Comparison of ENCODE assay signal across 31 cellular contexts in genomic region chr3:79204351-79204750, GRCh38.
DNase-seq lines count a peak whose midpoint lies in the region; ATAC-seq, FAIRE-seq and TF ChIP-seq lines count a peak whose summit lies in the region.
"Had no signal": no experiment of that assay in that cellular context is flagged by ENCODE, and none has a peak within 500 bp of the region (broad histone marks: within the 10 kb centered on the region; RNA-seq: fewer than 3 reads in every experiment).

No MANE protein-coding gene starts in this region.

- H2AFZ ChIP-seq in astrocyte (ENCODE audit: low read depth, low read length) = no peak overlapping the region
- H2AFZ ChIP-seq: GM23248 had no signal

- no peaks in the 10 kb centered on the region for H3K36me3 ChIP-seq in astrocyte (ENCODE audit: insufficient read depth, low read length)
- no peaks in the 10 kb centered on the region for H3K36me3 ChIP-seq in breast epithelium
- H3K36me3 ChIP-seq: BLaER1 treated with 17β-estradiol and CSF1 and Interleukin-3, amounts not matched to agents 10 nM and 100 nM had no signal

- no peaks in the 10 kb centered on the region for H3K79me2 ChIP-seq in astrocyte (ENCODE audit: insufficient read depth, low read length)

- FAIRE-seq in astrocyte (lab: Jason Lieb, UNC) = peak; percentile 45
- FAIRE-seq in H54 (lab: Jason Lieb, UNC) = no peak
- FAIRE-seq: GM19239 had no signal

- H3K36me3 Mint-ChIP-seq in astrocyte (ENCODE audit: low read depth, unreplicated experiment) = no peaks in the 10 kb centered on the region
- no peaks in the 10 kb centered on the region for H3K36me3 Mint-ChIP-seq in activated T-cell treated with anti-CD3 and anti-CD28 coated beads, Interleukin-2, amount 50 U/mL, for 4 hours (ENCODE audit: insufficient read depth)
- H3K36me3 Mint-ChIP-seq: CD8-positive, alpha-beta T cell had no signal

- no peaks in the 10 kb centered on the region for H4K20me1 ChIP-seq in astrocyte (ENCODE audit: insufficient read depth, low read length)
- H4K20me1 ChIP-seq: BLaER1 treated with 17β-estradiol and CSF1 and Interleukin-3, amounts not matched to agents 10 nM and 100 nM had no signal

- H3K4me1 Mint-ChIP-seq in astrocyte (ENCODE audit: low read depth, unreplicated experiment) = peaks cover 5% of the 10 kb centered on the region
- no peaks in the 10 kb centered on the region for H3K4me1 Mint-ChIP-seq in activated T-cell treated with anti-CD3 and anti-CD28 coated beads, Interleukin-2, amount 50 U/mL, for 4 hours (ENCODE audit: low read depth)

- H3K9ac ChIP-seq in astrocyte (ENCODE audit: low read length) = no peak overlapping the region
- H3K9ac ChIP-seq: BLaER1 treated with 17β-estradiol and CSF1 and Interleukin-3, amounts not matched to agents 10 nM and 100 nM; GM23248; SK-N-SH had no signal

- TF ChIP-seq POLR2A in breast epithelium (IDR thresholded peaks at IDR 0.05) (no peak), H54 (IDR thresholded peaks at IDR 0.05; ENCODE audit: low read depth, low read length) (no peak)

- H3K4me3 ChIP-seq in astrocyte (ENCODE audit: insufficient read depth, low read depth, low read length) = no peak overlapping the region
- H3K4me3 ChIP-seq in breast epithelium = no peak overlapping the region
- H3K4me3 ChIP-seq: A549; BLaER1 treated with 17β-estradiol and CSF1 and Interleukin-3, amounts not matched to agents 10 nM and 100 nM; GM23248 had no signal

- H3K27me3 Mint-ChIP-seq in astrocyte (ENCODE audit: low read depth, unreplicated experiment) = no peaks in the 10 kb centered on the region
- H3K27me3 Mint-ChIP-seq in activated T-cell treated with anti-CD3 and anti-CD28 coated beads, Interleukin-2, amount 50 U/mL, for 4 hours (ENCODE audit: low read depth) = no peaks in the 10 kb centered on the region

- TF ChIP-seq CTCF in astrocyte (IDR thresholded peaks at IDR 0.05; ENCODE audit: insufficient read depth, low read depth, low read length) (no peak), breast epithelium (IDR thresholded peaks at IDR 0.05) (no peak)

- DNase-seq in M059J (ENCODE audit: low read depth) (peak; percentile 10), astrocyte (ENCODE audit: low read depth) (peak; percentile 29), iris pigment epithelial cell (ENCODE audit: low read depth) (peak; percentile 54), non-pigmented ciliary epithelial cell (ENCODE audit: low read depth) (peak; percentile 72), breast epithelium (ENCODE audit: low spot score in 2 of 2) (no peak), kidney tubule cell (ENCODE audit: low spot score) (no peak), H54 (ENCODE audit: insufficient read length, low spot score) (no peak)
- no peak for DNase-seq in activated T-cell treated with anti-CD3 and anti-CD28 coated beads, Interleukin-2, amount 50 U/mL, for 4 hours
- DNase-seq: AML-193; Caco-2; CD8-positive, alpha-beta T cell; DMS 273 treated with DMSO at 0.1 percent for 48 hours; DMS79; GM23248; H9; IMR-90; KG1; MM.1S; NCI-H1694; NCI-H2029 treated with DMSO at 0.1 percent for 48 hours; NCI-H2171; NCI-H226; NCI-H510A; NCI-H748 treated with DMSO at 0.1 percent for 48 hours; NK-92 treated with Interleukin-12 subunit alpha and Interleukin-12 subunit beta, amount 100 ng/mL, for 24 hours; PC-3; SK-N-SH; SW 1271 had no signal

- ATAC-seq in activated T-cell treated with anti-CD3 and anti-CD28 coated beads, Interleukin-2, amount 50 U/mL, for 4 hours = no peak
- ATAC-seq: A549; CD8-positive, alpha-beta T cell; PC-3 had no signal

- H3K9me3 Mint-ChIP-seq in astrocyte (ENCODE audit: unreplicated experiment) = no peaks in the 10 kb centered on the region
- peaks cover 22% of the 10 kb centered on the region for H3K9me3 Mint-ChIP-seq in activated T-cell treated with anti-CD3 and anti-CD28 coated beads, Interleukin-2, amount 50 U/mL, for 4 hours

- no peaks in the 10 kb centered on the region for H3K27me3 ChIP-seq in astrocyte (ENCODE audit: insufficient read depth, low read length)
- no peaks in the 10 kb centered on the region for H3K27me3 ChIP-seq in breast epithelium
- H3K27me3 ChIP-seq: BLaER1 treated with 17β-estradiol and CSF1 and Interleukin-3, amounts not matched to agents 10 nM and 100 nM had no signal

- no peak overlapping the region for H3K4me2 ChIP-seq in astrocyte (ENCODE audit: low read length)
- H3K4me2 ChIP-seq: A549; BLaER1 treated with 17β-estradiol and CSF1 and Interleukin-3, amounts not matched to agents 10 nM and 100 nM; SK-N-SH had no signal

- no peak overlapping the region for H3K27ac ChIP-seq in astrocyte (ENCODE audit: low read depth, low read length)
- no peak overlapping the region for H3K27ac ChIP-seq in breast epithelium
- H3K27ac ChIP-seq: A549; BLaER1 treated with 17β-estradiol and CSF1 and Interleukin-3, amounts not matched to agents 10 nM and 100 nM; GM23248 had no signal

- no peaks in the 10 kb centered on the region for H3K4me1 ChIP-seq in astrocyte (ENCODE audit: insufficient read depth, low read length)
- no peaks in the 10 kb centered on the region for H3K4me1 ChIP-seq in breast epithelium
- H3K4me1 ChIP-seq: A549; BLaER1 treated with 17β-estradiol and CSF1 and Interleukin-3, amounts not matched to agents 10 nM and 100 nM; Caco-2 had no signal

- no peaks in the 10 kb centered on the region for H3K9me3 ChIP-seq in astrocyte (ENCODE audit: insufficient read depth, low read depth, low read length)
- H3K9me3 ChIP-seq in breast epithelium = no peaks in the 10 kb centered on the region
- H3K9me3 ChIP-seq: A549; BLaER1 treated with 17β-estradiol and CSF1 and Interleukin-3, amounts not matched to agents 10 nM and 100 nM; Caco-2; SK-N-SH had no signal

- intact Hi-C loops in breast epithelium (cut with DNase I; ENCODE audit: low total_unique reads) = no loop called here

- H3K4me3 Mint-ChIP-seq in astrocyte (ENCODE audit: unreplicated experiment) = no peak overlapping the region
- no peak overlapping the region for H3K4me3 Mint-ChIP-seq in activated T-cell treated with anti-CD3 and anti-CD28 coated beads, Interleukin-2, amount 50 U/mL, for 4 hours
- H3K4me3 Mint-ChIP-seq: CD8-positive, alpha-beta T cell; H9 had no signal

- no peak overlapping the region for H3K27ac Mint-ChIP-seq in astrocyte (ENCODE audit: unreplicated experiment)
- H3K27ac Mint-ChIP-seq: CD8-positive, alpha-beta T cell; H9 had no signal

Comparison
In these comparisons a context has a peak if more than half of its experiments do, and no peak if none do; other contexts are left out.
1. DNase-seq: peak in M059J (single experiment), astrocyte (single experiment), iris pigment epithelial cell (single experiment) and non-pigmented ciliary epithelial cell (single experiment); none in breast epithelium (0 of 2), kidney tubule cell (single experiment), H54 (single experiment) and activated T-cell treated with anti-CD3 and anti-CD28 coated beads, Interleukin-2, amount 50 U/mL, for 4 hours (single experiment).